ENCODE assay signal across 8 cellular contexts in the genomic region with DNA sequence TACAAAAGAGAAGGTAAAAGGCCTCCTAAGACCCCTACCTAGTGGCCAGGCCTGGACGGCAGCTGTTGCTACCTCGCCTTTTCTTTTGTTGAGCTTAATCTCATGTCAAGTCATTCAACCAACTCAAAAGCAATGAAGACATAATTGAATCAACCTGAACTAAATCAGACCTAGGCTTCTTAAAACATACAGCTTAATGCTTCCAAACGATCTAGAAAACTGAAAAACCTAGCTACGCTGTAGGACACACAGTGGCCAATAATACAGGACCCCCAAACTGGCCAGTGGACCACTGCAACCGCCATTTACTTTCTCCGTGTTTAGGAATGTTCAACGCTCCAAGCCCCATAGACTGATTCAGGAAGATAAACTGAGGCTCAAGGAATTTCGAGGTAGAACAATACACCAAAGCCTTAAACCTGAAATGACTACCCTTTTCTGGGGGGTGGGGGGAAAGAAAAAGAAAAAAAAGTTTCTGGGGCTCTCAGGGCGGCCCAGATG. TPM values are rescaled to one million over a fixed set of nuclear protein-coding genes. Genes with fewer than 3 reads are reported as not detected.
DNase-seq lines count a peak whose midpoint lies in the region; TF ChIP-seq lines count a peak whose summit lies in the region.
"Not testable (repeated sequence)": the region's sequence is repeated elsewhere in the genome, so short reads cannot be mapped to it uniquely, and the experiment has no call there.

No MANE protein-coding gene starts in this region.

- H3K4me3 ChIP-seq in HUES48 (ENCODE audit: low read depth, low read length) (peak overlapping the region; percentile 82), SK-N-SH (ENCODE audit: low read depth in 2 of 2, low read length in 1 of 2) (peak overlapping the region; percentile 76 to 77), endodermal cell (ENCODE audit: low read length) (peak overlapping the region; percentile 80), stomach (peak overlapping the region; percentile 63 to 94 (median 80))

- intact Hi-C loops in stomach (cut with DNase I; ENCODE audit: low total_unique reads) = not testable (repeated sequence)

- peaks cover 21% of the 10 kb centered on the region for H3F3A ChIP-seq in SK-N-SH (replicated peaks; ENCODE audit: insufficient read depth)

- peaks cover 44% of the 10 kb centered on the region for H3K4me1 ChIP-seq in HUES48 (ENCODE audit: control insufficient read depth, insufficient read depth, low read length)
- H3K4me1 ChIP-seq in SK-N-SH (ENCODE audit: control insufficient read depth in 1 of 2, insufficient read depth in 2 of 2, low read depth in 1 of 2, low read length in 1 of 2) = peaks cover 4 to 19% of the 10 kb centered on the region in 2 experiments; a peak in 3 of 4 replicates
- not testable (repeated sequence) for H3K4me1 ChIP-seq in endodermal cell (ENCODE audit: control insufficient read depth, insufficient read depth, low read length)
- H3K4me1 ChIP-seq in stomach = peaks cover 3 to 60% (median 30%) of the 10 kb centered on the region in 4 donors

- peak overlapping the region; percentile 82 for H3K4me2 ChIP-seq in SK-N-SH

- H3K9me3 Mint-ChIP-seq in activated naive CD8-positive, alpha-beta T cell (ENCODE audit: low read depth); endodermal cell; immature natural killer cell; nephron: not testable (repeated sequence)

- H3K9me2 ChIP-seq in SK-N-SH = not testable (repeated sequence)

- H3K9ac ChIP-seq in HUES48 (ENCODE audit: low read depth, low read length) (peak overlapping the region; percentile 92), SK-N-SH (peak overlapping the region; percentile 100), endodermal cell (ENCODE audit: extremely low read depth, low read length, poor library complexity, severe bottlenecking) (peak overlapping the region; percentile 84)

- not testable (repeated sequence) for DNase-seq in SK-N-SH, endodermal cell, immature natural killer cell
- DNase-seq in stomach = peak; percentile 18

- peaks cover 58% of the 10 kb centered on the region for H3K4me1 Mint-ChIP-seq in activated naive CD8-positive, alpha-beta T cell (ENCODE audit: low read depth)
- H3K4me1 Mint-ChIP-seq in endodermal cell (peaks cover 41% of the 10 kb centered on the region), immature natural killer cell (peaks cover 54 to 75% of the 10 kb centered on the region in 2 donors), nephron (peaks cover 59% of the 10 kb centered on the region)

- not testable (repeated sequence) for TF ChIP-seq POLR2A in stomach (IDR thresholded peaks at IDR 0.05)

- not testable (repeated sequence) for H3K9me3 ChIP-seq in HUES48 (ENCODE audit: control insufficient read depth, insufficient read depth, low read length); SK-N-SH; endodermal cell (ENCODE audit: control insufficient read depth, low read length); stomach

- H3K27me3 ChIP-seq in HUES48 (ENCODE audit: control insufficient read depth, insufficient read depth, low read length); SK-N-SH (ENCODE audit: insufficient read depth); endodermal cell (ENCODE audit: control insufficient read depth, insufficient read depth, low read length, poor library complexity, severe bottlenecking); stomach: not testable (repeated sequence)

- peak overlapping the region; percentile 92 for H3K27ac ChIP-seq in C4-2B
- H3K27ac ChIP-seq in HUES48 (ENCODE audit: low read depth, low read length) = peak overlapping the region; percentile 93
- H3K27ac ChIP-seq in SK-N-SH (ENCODE audit: low read depth in 2 of 2, low read length in 1 of 2) = peak overlapping the region; percentile 86 to 98
- H3K27ac ChIP-seq in endodermal cell (ENCODE audit: low read depth, low read length) = peak overlapping the region; percentile 4
- peak overlapping the region; percentile 99 to 100 (median 100) for H3K27ac ChIP-seq in stomach

- TF ChIP-seq RAD21 in SK-N-SH (IDR thresholded peaks at IDR 0.05; ENCODE audit: low read length) = not testable (repeated sequence)

- peaks cover 65% of the 10 kb centered on the region for H3K79me2 ChIP-seq in SK-N-SH (ENCODE audit: insufficient read depth)

- not testable (repeated sequence) for TF ChIP-seq CTCF in C4-2B (conservative IDR thresholded peaks at IDR 0.05); SK-N-SH (IDR thresholded peaks at IDR 0.05); nephron (IDR thresholded peaks at IDR 0.05; ENCODE audit: unreplicated experiment in 3 of 3); stomach (IDR thresholded peaks at IDR 0.05)
- peak; percentile 25 for TF ChIP-seq CTCF in endodermal cell (conservative IDR thresholded peaks at IDR 0.05)

- peak overlapping the region; percentile 100 for H3K27ac Mint-ChIP-seq in activated naive CD8-positive, alpha-beta T cell
- H3K27ac Mint-ChIP-seq in endodermal cell (peak overlapping the region; percentile 98), immature natural killer cell (peak overlapping the region; percentile 89 to 98 (median 94)), nephron (peak overlapping the region; percentile 98 to 99 (median 99))

- CTCF ChIA-PET in SK-N-SH (lab: Yijun Ruan, JAX) = interaction anchor here (1.4 kb wide), 1 partner anchor 323 kb away, joined by 3 read pairs; no protein-coding TSS in a partner anchor

- WGBS in SK-N-SH (ENCODE audit: low lambda C conversion rate) = 24% methylated on average over 9 of the region's 9 CpGs
- 2 to 6% methylated on average over 3 to 9 of the region's 9 CpGs for WGBS in endodermal cell (ENCODE audit: insufficient coverage in 1 of 2, insufficient read length in 1 of 2), 2 experiments
- WGBS in stomach, 5 donors = 5 to 17% (median 11%) methylated on average over 8 to 9 of the region's 9 CpGs

- not testable (repeated sequence) for TF ChIP-seq EP300 in SK-N-SH (IDR thresholded peaks at IDR 0.05; ENCODE audit: borderline replicate concordance in 1 of 2, low read depth in 1 of 2, low read length in 1 of 2); stomach (IDR thresholded peaks at IDR 0.05)

- H3K27me3 Mint-ChIP-seq in activated naive CD8-positive, alpha-beta T cell; endodermal cell (ENCODE audit: insufficient read depth); nephron (ENCODE audit: low read depth): not testable (repeated sequence)
- peaks cover 7 to 15% (median 11%) of the 10 kb centered on the region in 3 donors for H3K27me3 Mint-ChIP-seq in immature natural killer cell (ENCODE audit: low read depth in 3 of 3)

- H4K20me1 ChIP-seq in SK-N-SH (ENCODE audit: insufficient read depth) = not testable (repeated sequence)

- H3K4me3 Mint-ChIP-seq in activated naive CD8-positive, alpha-beta T cell = peak overlapping the region; percentile 98
- H3K4me3 Mint-ChIP-seq in endodermal cell (peak overlapping the region; percentile 89), immature natural killer cell (peak overlapping the region; percentile 88 to 98 (median 96)), nephron (peak overlapping the region; percentile 90 to 99 (median 95))

- H3K36me3 Mint-ChIP-seq in activated naive CD8-positive, alpha-beta T cell; endodermal cell (ENCODE audit: low read depth); immature natural killer cell; nephron (ENCODE audit: low read depth): not testable (repeated sequence)

- not testable (repeated sequence) for H3K36me3 ChIP-seq in HUES48 (ENCODE audit: control insufficient read depth, insufficient read depth, low read length); SK-N-SH (replicated peaks in 1 of 2; ENCODE audit: control insufficient read depth in 1 of 2, insufficient read depth in 2 of 2, low read length in 1 of 2); endodermal cell (ENCODE audit: control insufficient read depth, insufficient read depth, low read length); stomach

- H2AFZ ChIP-seq in SK-N-SH (ENCODE audit: low read depth) = not testable (repeated sequence)

- POLR2A ChIA-PET in SK-N-SH (lab: Yijun Ruan, JAX) = interaction anchor here (0.6 kb wide), 1 partner anchor 325 kb away, joined by 3 read pairs; no protein-coding TSS in a partner anchor

RNA-seq across cellular contexts. Expression of a gene that starts 1.6 kb away (rescaled TPM):
- polyA plus RNA-seq in SK-N-SH (2012; rRNA removed) (6.9 and 7.1 TPM in 2 replicates), immature natural killer cell (10 to 100 TPM in 2 of 3 donors, 1 to 10 TPM in 1; 10.0 to 33.5 (median 16.2) TPM), stomach (1 to 10 TPM; 6.3 to 9.6 (median 7.1) TPM)
- polyA plus RNA-seq in SK-N-SH (2012; cell fraction: cytosol; rRNA removed) = 7.6 and 8.5 TPM in 2 replicates
- polyA plus RNA-seq in SK-N-SH (2012; cell fraction: nucleus; rRNA removed) = 13.4 and 14.5 TPM in 2 replicates
- total RNA-seq in endodermal cell (100 to 1,000 TPM; 100 to 123 TPM), stomach (10 to 100 TPM; 24.3 to 40.2 (median 31.7) TPM)
- 45.7 TPM for polyA plus RNA-seq in endodermal cell (2013, experiment 1 of 2)
- polyA plus RNA-seq in endodermal cell (2013, experiment 2 of 2) = 46.1 TPM

Comparison
In these comparisons a context has a peak if more than half of its experiments do, and no peak if none do; other contexts are left out.
1. H3K27ac ChIP-seq: peak in every context shown above with its lines; median percentile 100 in stomach; 93 in HUES48; 92 in C4-2B; 92 in SK-N-SH; 4 in endodermal cell.